ENCODE assay signal across 8 cellular contexts in genomic region chr12:122880668-122881067, GRCh38. TPM values are rescaled to one million over a fixed set of nuclear protein-coding genes. Genes with fewer than 3 reads are reported as not detected.
DNase-seq lines count a peak whose midpoint lies in the region; ATAC-seq, FAIRE-seq and TF ChIP-seq lines count a peak whose summit lies in the region.

No MANE protein-coding gene starts in this region.

- DNase-seq in EH (ENCODE audit: low read depth) (peak; percentile 58), NAMALWA (ENCODE audit: low spot score) (peak; percentile 71), astrocyte (ENCODE audit: low read depth) (no peak), keratinocyte (ENCODE audit: low read depth, low spot score) (no peak), tibial artery (no peak), suprapubic skin (ENCODE audit: low spot score in 2 of 2) (no peak)
- DNase-seq in activated naive CD4-positive, alpha-beta T cell treated with Interleukin-2 at 50 U/mL for 16 hours = no peak

- H3K4me2 ChIP-seq in astrocyte (ENCODE audit: low read length) (peak overlapping the region; percentile 6), keratinocyte (ENCODE audit: control insufficient read depth, extremely low read depth, insufficient read depth, low read depth, low read length) (no peak overlapping the region)

- 59% methylated on average over 8 of the region's 8 CpGs for WGBS in suprapubic skin

- H3K9me1 ChIP-seq in keratinocyte (ENCODE audit: control insufficient read depth, extremely low read depth, insufficient read depth, low read length) = peaks cover 8% of the 10 kb centered on the region

- peak overlapping the region; percentile 60 for H3K27ac Mint-ChIP-seq in astrocyte (ENCODE audit: unreplicated experiment)

- H3K4me1 ChIP-seq in astrocyte (ENCODE audit: insufficient read depth, low read length) (peaks cover 27% of the 10 kb centered on the region), keratinocyte (ENCODE audit: control insufficient read depth, extremely low read depth, insufficient read depth, low read length) (peaks cover 14% of the 10 kb centered on the region), tibial artery (peaks cover 0 to 36% (median 22%) of the 10 kb centered on the region in 4 donors), suprapubic skin (peaks cover 41% of the 10 kb centered on the region)

- H3K79me2 ChIP-seq in astrocyte (ENCODE audit: insufficient read depth, low read length) = peaks cover 97% of the 10 kb centered on the region
- peaks cover 98% of the 10 kb centered on the region for H3K79me2 ChIP-seq in keratinocyte (ENCODE audit: control insufficient read depth, insufficient read depth, low read length)

- H3K36me3 ChIP-seq in astrocyte (ENCODE audit: insufficient read depth, low read length) = no peaks in the 10 kb centered on the region
- H3K36me3 ChIP-seq in keratinocyte (ENCODE audit: control insufficient read depth in 2 of 2, extremely low read depth in 1 of 2, insufficient read depth in 2 of 2, low read length in 2 of 2) = peaks cover 15 to 37% of the 10 kb centered on the region in 2 experiments
- no peaks in the 10 kb centered on the region for H3K36me3 ChIP-seq in tibial artery
- H3K36me3 ChIP-seq in suprapubic skin = no peaks in the 10 kb centered on the region

- no peak overlapping the region for H3K4me3 ChIP-seq in astrocyte (ENCODE audit: insufficient read depth, low read depth, low read length)
- no peak overlapping the region for H3K4me3 ChIP-seq in keratinocyte (ENCODE audit: control insufficient read depth in 2 of 3, extremely low read depth in 1 of 3, insufficient read depth in 2 of 3, low read depth in 1 of 3, low read length in 3 of 3)
- H3K4me3 ChIP-seq in tibial artery = no peak overlapping the region
- H3K4me3 ChIP-seq in suprapubic skin = no peak overlapping the region

- H3K27ac ChIP-seq in astrocyte (ENCODE audit: low read depth, low read length) = no peak overlapping the region
- no peak overlapping the region for H3K27ac ChIP-seq in keratinocyte (ENCODE audit: control insufficient read depth, insufficient read depth, low read length)
- peak overlapping the region; percentile 22 to 47 for H3K27ac ChIP-seq in tibial artery
- no peak overlapping the region for H3K27ac ChIP-seq in suprapubic skin

- H3K9me3 ChIP-seq in astrocyte (ENCODE audit: insufficient read depth, low read depth, low read length) (no peaks in the 10 kb centered on the region), keratinocyte (ENCODE audit: control insufficient read depth, low read depth, low read length) (no peaks in the 10 kb centered on the region), tibial artery (no peaks in the 10 kb centered on the region), suprapubic skin (no peaks in the 10 kb centered on the region)

- FAIRE-seq in astrocyte (lab: Jason Lieb, UNC) (no peak), keratinocyte (lab: Jason Lieb, UNC) (no peak)

- dilution Hi-C loops in keratinocyte (cut with MboI; ENCODE audit: extremely low pct_ligation_motif_present, low sequenced_read_pairs) = no loop called here

- peaks cover 4% of the 10 kb centered on the region for H3K36me3 Mint-ChIP-seq in astrocyte (ENCODE audit: low read depth, unreplicated experiment)

- TF ChIP-seq EP300 in suprapubic skin (IDR thresholded peaks at IDR 0.05) = no peak

- peak overlapping the region; percentile 11 for H3K4me3 Mint-ChIP-seq in astrocyte (ENCODE audit: unreplicated experiment)

- no peak overlapping the region for H3K9ac ChIP-seq in astrocyte (ENCODE audit: low read length)
- H3K9ac ChIP-seq in keratinocyte (ENCODE audit: control insufficient read depth, extremely low read depth, insufficient read depth, low read length) = no peak overlapping the region

- H4K20me1 ChIP-seq in astrocyte (ENCODE audit: insufficient read depth, low read length) (peaks cover 85% of the 10 kb centered on the region), keratinocyte (ENCODE audit: control insufficient read depth, extremely low read depth, insufficient read depth, low read length) (peaks cover 26% of the 10 kb centered on the region)

- no peaks in the 10 kb centered on the region for H3K27me3 ChIP-seq in astrocyte (ENCODE audit: insufficient read depth, low read length)
- no peaks in the 10 kb centered on the region for H3K27me3 ChIP-seq in keratinocyte (ENCODE audit: control insufficient read depth, extremely low read depth, insufficient read depth, low read length)
- no peaks in the 10 kb centered on the region for H3K27me3 ChIP-seq in tibial artery
- no peaks in the 10 kb centered on the region for H3K27me3 ChIP-seq in suprapubic skin

- no peak for ATAC-seq in HG03469 (IDR thresholded peaks at IDR 0.05; ENCODE audit: unreplicated experiment)

- peaks cover 26% of the 10 kb centered on the region for H3K4me1 Mint-ChIP-seq in astrocyte (ENCODE audit: low read depth, unreplicated experiment)

- peak; percentile 54 for TF ChIP-seq CTCF in astrocyte (IDR thresholded peaks at IDR 0.05; ENCODE audit: insufficient read depth, low read depth, low read length)
- TF ChIP-seq CTCF in keratinocyte (optimal IDR thresholded peaks at IDR 0.05 in 1 of 3, IDR thresholded peaks at IDR 0.05 in 1 of 3, conservative IDR thresholded peaks at IDR 0.05 in 1 of 3; ENCODE audit: extremely low read depth in 1 of 3, insufficient read depth in 2 of 3, low read length in 3 of 3) = peak; percentile 24 to 64 (median 51)
- TF ChIP-seq CTCF in tibial artery (IDR thresholded peaks at IDR 0.05) = peak; percentile 28 to 29
- TF ChIP-seq CTCF in suprapubic skin (IDR thresholded peaks at IDR 0.05) = peak in 1 of 2 donors; percentile 17

- intact Hi-C loops in tibial artery (cut with DNase I; ENCODE audit: low total_unique reads) = no loop called here

- no peak for TF ChIP-seq POLR2A in suprapubic skin (IDR thresholded peaks at IDR 0.05)

- no peaks in the 10 kb centered on the region for H3K27me3 Mint-ChIP-seq in astrocyte (ENCODE audit: low read depth, unreplicated experiment)

- no peaks in the 10 kb centered on the region for H3K9me3 Mint-ChIP-seq in astrocyte (ENCODE audit: unreplicated experiment)

- no peak overlapping the region for H2AFZ ChIP-seq in astrocyte (ENCODE audit: low read depth, low read length)
- H2AFZ ChIP-seq in keratinocyte (ENCODE audit: control insufficient read depth, low read length) = no peak overlapping the region

RNA-seq across cellular contexts. Expression of gene VPS37B, which starts 15.3 kb away (rescaled TPM):
- total RNA-seq in astrocyte (27.1 and 31.4 TPM in 2 replicates), suprapubic skin (10 to 100 TPM; 42.0 to 67.1 (median 63.0) TPM)
- 29.3 to 85.5 TPM (median 34.1 TPM) in 3 replicates for polyA plus RNA-seq in keratinocyte
- 22.7 TPM for polyA plus RNA-seq in keratinocyte (2011; ENCODE audit: low read depth)
- 47.2 and 61.5 TPM in 2 replicates for polyA plus RNA-seq in keratinocyte (2011; cell fraction: cytosol; rRNA removed)
- polyA plus RNA-seq in keratinocyte (2011; cell fraction: nucleus; rRNA removed) = 73.8 and 86.1 TPM in 2 replicates
- polyA plus RNA-seq in keratinocyte (2012; ENCODE audit: low replicate concordance) = 37.9 and 59.4 TPM in 2 replicates
- 24.4 to 39.4 TPM (median 29.8 TPM) in 3 replicates for polyA minus RNA-seq in keratinocyte
- 77.5 TPM for polyA minus RNA-seq in keratinocyte (2011; cell fraction: cytosol; rRNA and poly(A)+ RNA removed)
- polyA minus RNA-seq in keratinocyte (2011; cell fraction: nucleus; rRNA and poly(A)+ RNA removed) = 33.3 and 50.4 TPM in 2 replicates

RNA-seq across cellular contexts. Expression of gene HIP1R, which starts 45.4 kb away (rescaled TPM):
- 21.3 and 22.2 TPM in 2 replicates for total RNA-seq in astrocyte
- polyA plus RNA-seq in keratinocyte = 19.4 to 31.8 TPM (median 23.0 TPM) in 3 replicates
- polyA plus RNA-seq in keratinocyte (2011; ENCODE audit: low read depth) = 39.4 TPM
- 10.1 and 13.0 TPM in 2 replicates for polyA plus RNA-seq in keratinocyte (2011; cell fraction: cytosol; rRNA removed)
- 69.4 and 79.4 TPM in 2 replicates for polyA plus RNA-seq in keratinocyte (2011; cell fraction: nucleus; rRNA removed)
- 21.9 and 45.2 TPM in 2 replicates for polyA plus RNA-seq in keratinocyte (2012; ENCODE audit: low replicate concordance)
- polyA minus RNA-seq in keratinocyte = 42.9 to 79.9 TPM (median 43.5 TPM) in 3 replicates
- 16.3 TPM for polyA minus RNA-seq in keratinocyte (2011; cell fraction: cytosol; rRNA and poly(A)+ RNA removed)
- polyA minus RNA-seq in keratinocyte (2011; cell fraction: nucleus; rRNA and poly(A)+ RNA removed) = 36.1 and 37.4 TPM in 2 replicates
- 100 to 1,000 TPM; 162 to 289 (median 200) TPM for total RNA-seq in suprapubic skin

Comparison
In these comparisons a context has a peak if more than half of its experiments do, and no peak if none do; other contexts are left out.
1. DNase-seq: peak in EH (single experiment) and NAMALWA (single experiment); none in astrocyte (single experiment), keratinocyte (single experiment), tibial artery (0 of 2), activated naive CD4-positive, alpha-beta T cell treated with Interleukin-2 at 50 U/mL for 16 hours (single experiment) and suprapubic skin (0 of 2).
2. H3K27ac ChIP-seq: peak in tibial artery (2 of 2); none in astrocyte (single experiment), keratinocyte (single experiment) and suprapubic skin (single experiment).